In genomic region chr1:204494281-204495077, GRCh38 we compare ENCODE assay signal across 8 cellular contexts. TPM values are rescaled to one million over a fixed set of nuclear protein-coding genes. Genes with fewer than 3 reads are reported as not detected.
DNase-seq lines count a peak whose midpoint lies in the region; ATAC-seq and TF ChIP-seq lines count a peak whose summit lies in the region.

Gene PIK3C2B, minus strand, starts transcription at chr1:204494805. Its CDS starts 25,003 bp downstream, at chr1:204469802.

- DNase-seq in SIG-M5 treated with dmso at 0.1 percent for 504 hours (lab: John Stamatoyannopoulos, UW; ENCODE audit: unreplicated experiment) = peak; percentile 82
- no peak for DNase-seq in SIG-M5 (lab: John Stamatoyannopoulos, UW)
- peak; percentile 51 for DNase-seq in NCI-H1694 treated with DMSO at 0.1 percent for 48 hours (lab: John Stamatoyannopoulos, UW)
- DNase-seq in astrocyte of the cerebellum (ENCODE audit: low read depth) = no peak
- peak; percentile 91 for DNase-seq in hepatic stellate cell (ENCODE audit: low spot score)
- peak; percentile 96 for DNase-seq in retina

- intact Hi-C loops in T-helper 2 cell treated with Interferon-gamma antibody and Interleukin-4, amounts not matched to agents 100 ng/mL and 5 ng/mL, for 36 hours (cut with micrococcal nuclease) = loop anchor here (1.0 kb wide), 3 partner anchors 48 to 313 kb away; partner anchors contain the start of gene PPP1R15B

- ATAC-seq in HG02884 (IDR thresholded peaks at IDR 0.05; ENCODE audit: unreplicated experiment) = peak; percentile 66

- H3K4me3 ChIP-seq in astrocyte of the cerebellum (ENCODE audit: low read depth, low read length) = peak within 1 kb of the TSS; percentile 60

- no peak for TF ChIP-seq CTCF in astrocyte of the cerebellum (IDR thresholded peaks at IDR 0.05; ENCODE audit: low read depth, low read length, missing control alignments)

- in situ Hi-C loops in astrocyte of the cerebellum (cut with HindIII; ENCODE audit: low sequenced_read_pairs) = no loop called here

RNA-seq across cellular contexts. Expression of gene PIK3C2B, which starts in this region (rescaled TPM):
- 16.3 and 17.1 TPM in 2 replicates for total RNA-seq in T-helper 2 cell treated with Interferon-gamma antibody and Interleukin-4, amounts not matched to agents 100 ng/mL and 5 ng/mL, for 36 hours

Comparison
In these comparisons a context has a peak if more than half of its experiments do, and no peak if none do; other contexts are left out.
1. DNase-seq: peak in SIG-M5 treated with dmso at 0.1 percent for 504 hours (single experiment), NCI-H1694 treated with DMSO at 0.1 percent for 48 hours (single experiment), hepatic stellate cell (single experiment) and retina (single experiment); none in SIG-M5 (single experiment) and astrocyte of the cerebellum (single experiment).